ENCODE assay signal across 19 cellular contexts in the genomic region with DNA sequence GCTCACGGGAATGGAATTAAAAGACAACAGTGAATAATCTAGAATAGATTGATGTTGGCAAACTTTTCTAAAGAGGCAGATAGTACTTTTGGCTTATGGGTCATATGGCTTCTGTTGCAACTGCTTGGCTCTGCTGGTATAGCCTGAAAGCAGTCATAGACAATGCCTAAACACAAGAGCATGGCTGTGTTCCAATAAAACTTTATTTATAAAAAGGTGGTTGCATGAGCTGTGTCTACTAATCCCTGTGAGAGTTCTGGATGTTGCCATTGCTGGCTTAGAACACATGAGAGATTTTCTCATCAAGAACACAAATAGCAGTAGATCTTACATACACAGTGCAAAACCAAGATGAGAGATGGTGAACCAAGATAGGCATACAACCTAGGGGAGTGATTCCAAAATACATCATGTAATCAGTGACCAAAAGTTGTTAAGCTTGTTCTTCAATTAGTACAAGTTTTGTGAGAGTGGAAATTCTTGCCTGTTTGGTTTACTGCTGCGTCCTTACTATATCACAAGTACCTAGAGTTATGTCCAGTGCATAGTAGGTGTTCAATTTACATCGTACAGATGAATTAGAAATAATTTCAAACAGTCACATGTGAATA.
DNase-seq lines count a peak whose midpoint lies in the region; ATAC-seq, FAIRE-seq and TF ChIP-seq lines count a peak whose summit lies in the region.
"Had no signal": no experiment of that assay in that cellular context is flagged by ENCODE, and none has a peak within 500 bp of the region (broad histone marks: within the 10 kb centered on the region; RNA-seq: fewer than 3 reads in every experiment).

No MANE protein-coding gene starts in this region.

- FAIRE-seq in D721Med (lab: Jason Lieb, UNC) (peak; percentile 87), GM12878 (lab: Jason Lieb, UNC) (no peak)
- FAIRE-seq: HepG2 had no signal

- no peaks in the 10 kb centered on the region for H3K4me1 ChIP-seq in GM12878 (ENCODE audit: control insufficient read depth, insufficient read depth, low read length)
- no peaks in the 10 kb centered on the region for H3K4me1 ChIP-seq in CD8-positive, alpha-beta memory T cell (ENCODE audit: insufficient read depth, low read length)
- H3K4me1 ChIP-seq: BLaER1 treated with 17β-estradiol and CSF1 and Interleukin-3, amounts not matched to agents 10 nM and 100 nM; HAP-1 had no signal

- no peaks in the 10 kb centered on the region for H3K9me3 ChIP-seq in GM12878 (replicated peaks; ENCODE audit: control insufficient read depth, insufficient read depth, low read length)
- H3K9me3 ChIP-seq in CD8-positive, alpha-beta memory T cell (ENCODE audit: low read length): no peaks in the 10 kb centered on the region
- H3K9me3 ChIP-seq: HAP-1 had no signal

- no peaks in the 10 kb centered on the region for H3K9me3 Mint-ChIP-seq in Calu3 (ENCODE audit: low read depth, unreplicated experiment)
- no peaks in the 10 kb centered on the region for H3K9me3 Mint-ChIP-seq in activated CD8-positive, alpha-beta T cell treated with anti-CD3 and anti-CD28 coated beads, Interleukin-2, amount 10 ng/mL, durations not matched to agents 7 days and 5 days (ENCODE audit: insufficient read depth)
- H3K9me3 Mint-ChIP-seq in CD8-positive, alpha-beta memory T cell: peaks cover 2 to 9% (median 5%) of the 10 kb centered on the region in 5 donors

- H3K4me2 ChIP-seq in GM12878 (ENCODE audit: control insufficient read depth, insufficient read depth): no peak overlapping the region
- H3K4me2 ChIP-seq: BLaER1 treated with 17β-estradiol and CSF1 and Interleukin-3, amounts not matched to agents 10 nM and 100 nM had no signal

- SMC1A ChIA-PET in GM12878 (lab: Charles Lee; ENCODE audit: uncharacterized antibody, unreplicated experiment): interaction anchor here (1.6 kb wide), 1 partner anchor 11 kb away, joined by 3 read pairs; no protein-coding TSS in a partner anchor

- no peaks in the 10 kb centered on the region for H3K36me3 Mint-ChIP-seq in Calu3 (ENCODE audit: insufficient read depth, unreplicated experiment)
- H3K36me3 Mint-ChIP-seq in activated CD8-positive, alpha-beta T cell treated with anti-CD3 and anti-CD28 coated beads, Interleukin-2, amount 10 ng/mL, durations not matched to agents 7 days and 5 days (ENCODE audit: low read depth): no peaks in the 10 kb centered on the region
- H3K36me3 Mint-ChIP-seq in CD8-positive, alpha-beta memory T cell: no peaks in the 10 kb centered on the region
- H3K36me3 Mint-ChIP-seq: CD8-positive, alpha-beta T cell; IgD-negative memory B cell had no signal

- no peaks in the 10 kb centered on the region for H3K27me3 Mint-ChIP-seq in Calu3 (ENCODE audit: unreplicated experiment)
- no peaks in the 10 kb centered on the region for H3K27me3 Mint-ChIP-seq in activated CD8-positive, alpha-beta T cell treated with anti-CD3 and anti-CD28 coated beads, Interleukin-2, amount 10 ng/mL, durations not matched to agents 7 days and 5 days (ENCODE audit: low read depth)
- H3K27me3 Mint-ChIP-seq in CD8-positive, alpha-beta memory T cell: peaks cover 2 to 3% of the 10 kb centered on the region in 2 donors
- H3K27me3 Mint-ChIP-seq: B cell had no signal

- BruUV-seq in GM12878 (replicated peaks; lab: Mats Ljungman, UMichigan): no TSS peak
- no TSS peak for BruUV-seq in Calu3 (replicated peaks; lab: Mats Ljungman, UMichigan)

- TF ChIP-seq CTCF in D721Med (IDR thresholded peaks at IDR 0.05; ENCODE audit: insufficient read depth, missing control alignments) (no peak), GM12878 (IDR thresholded peaks at IDR 0.05 in 2 of 3, conservative IDR thresholded peaks at IDR 0.05 in 1 of 3; ENCODE audit: control insufficient read depth in 2 of 3, extremely low read depth in 1 of 3, insufficient read depth in 1 of 3, low read depth in 3 of 3, low read length in 3 of 3) (no peak), Calu3 (IDR thresholded peaks at IDR 0.05; ENCODE audit: unreplicated experiment) (no peak)

- intact Hi-C loops in GM12878 (cut with micrococcal nuclease; ENCODE audit: unreplicated experiment) (no loop called here), Calu3 (cut with micrococcal nuclease; ENCODE audit: unreplicated experiment) (no loop called here)

- H3K36me3 ChIP-seq in GM12878 (ENCODE audit: control insufficient read depth in 2 of 2, insufficient read depth in 2 of 2, low read length in 1 of 2): no peaks in the 10 kb centered on the region
- no peaks in the 10 kb centered on the region for H3K36me3 ChIP-seq in CD8-positive, alpha-beta memory T cell (ENCODE audit: insufficient read depth, low read length)
- H3K36me3 ChIP-seq: BLaER1 treated with 17β-estradiol and CSF1 and Interleukin-3, amounts not matched to agents 10 nM and 100 nM; HAP-1 had no signal

- ATAC-seq in GM12878: no peak
- ATAC-seq in HG02840 (IDR thresholded peaks at IDR 0.05; ENCODE audit: low FRiP score, unreplicated experiment): no peak
- ATAC-seq in activated CD8-positive, alpha-beta T cell treated with anti-CD3 and anti-CD28 coated beads, Interleukin-2, amount 10 ng/mL, durations not matched to agents 7 days and 5 days: no peak
- ATAC-seq: CD8-positive, alpha-beta T cell; HepG2 had no signal

- no peak overlapping the region for H3K4me3 Mint-ChIP-seq in Calu3 (ENCODE audit: low read depth, unreplicated experiment)
- no peak overlapping the region for H3K4me3 Mint-ChIP-seq in activated CD8-positive, alpha-beta T cell treated with anti-CD3 and anti-CD28 coated beads, Interleukin-2, amount 10 ng/mL, durations not matched to agents 7 days and 5 days
- H3K4me3 Mint-ChIP-seq in CD8-positive, alpha-beta memory T cell: no peak overlapping the region
- H3K4me3 Mint-ChIP-seq: B cell; CD8-positive, alpha-beta T cell; IgD-negative memory B cell had no signal

- DNase-seq in D721Med (ENCODE audit: insufficient read length, low spot score) (no peak), GM12878 (ENCODE audit: low read depth, low spot score) (no peak), epithelial cell of prostate (ENCODE audit: low read depth, low spot score) (peak; percentile 36), Calu3 (no peak)
- DNase-seq in activated CD8-positive, alpha-beta T cell treated with anti-CD3 and anti-CD28 coated beads, Interleukin-2, amount 10 ng/mL, durations not matched to agents 7 days and 5 days: no peak
- no peak for DNase-seq in CD8-positive, alpha-beta memory T cell
- DNase-seq: CD8-positive, alpha-beta T cell; COR-L47; DMS153; DMS79; GF-D8; GM23248; KG1 had no signal

- in situ Hi-C loops in GM12878 (cut with MboI): no loop called here

- H4K20me1 ChIP-seq in GM12878 (ENCODE audit: control insufficient read depth, insufficient read depth): no peaks in the 10 kb centered on the region
- H4K20me1 ChIP-seq: BLaER1 treated with 17β-estradiol and CSF1 and Interleukin-3, amounts not matched to agents 10 nM and 100 nM had no signal

- no peak for TF ChIP-seq RAD21 in GM12878 (IDR thresholded peaks at IDR 0.05; ENCODE audit: insufficient read depth, low read depth, low read length)

- H2AFZ ChIP-seq in GM12878 (ENCODE audit: control insufficient read depth, low read depth, low read length): no peak overlapping the region
- H2AFZ ChIP-seq: GM23248 had no signal

- TF ChIP-seq POLR2A in GM12878 (IDR thresholded peaks at IDR 0.05; ENCODE audit: low read depth, low read length): no peak

- H3K4me3 ChIP-seq in GM12878: no peak overlapping the region
- no peak overlapping the region for H3K4me3 ChIP-seq in CD8-positive, alpha-beta memory T cell (ENCODE audit: low read length)
- H3K4me3 ChIP-seq: BLaER1 treated with 17β-estradiol and CSF1 and Interleukin-3, amounts not matched to agents 10 nM and 100 nM; GM23248; HAP-1 had no signal

- H3K27ac Mint-ChIP-seq in Calu3 (ENCODE audit: unreplicated experiment): no peak overlapping the region
- no peak overlapping the region for H3K27ac Mint-ChIP-seq in activated CD8-positive, alpha-beta T cell treated with anti-CD3 and anti-CD28 coated beads, Interleukin-2, amount 10 ng/mL, durations not matched to agents 7 days and 5 days
- H3K27ac Mint-ChIP-seq in CD8-positive, alpha-beta memory T cell: no peak overlapping the region
- H3K27ac Mint-ChIP-seq: B cell; CD8-positive, alpha-beta T cell; IgD-negative memory B cell had no signal

- no peak overlapping the region for H3K9ac ChIP-seq in GM12878 (ENCODE audit: control insufficient read depth, insufficient read depth, low read length)
- H3K9ac ChIP-seq: BLaER1 treated with 17β-estradiol and CSF1 and Interleukin-3, amounts not matched to agents 10 nM and 100 nM; GM23248 had no signal

- CTCF ChIA-PET in GM12878 (lab: Yijun Ruan, JAX) (no interaction called here), Calu3 (lab: Charles Lee) (no interaction called here)
- CTCF ChIA-PET in activated CD8-positive, alpha-beta T cell treated with anti-CD3 and anti-CD28 coated beads, Interleukin-2, amount 10 ng/mL, durations not matched to agents 7 days and 5 days (lab: Charles Lee): no interaction called here
- CTCF ChIA-PET in CD8-positive, alpha-beta memory T cell (lab: Charles Lee): no interaction called here

- WGBS in GM12878 (ENCODE audit: insufficient coverage, insufficient replicate concordance, low lambda C conversion rate, missing lambda C conversion rate): 5% methylated on average over 3 of the region's 3 CpGs

- no peak for TF ChIP-seq EP300 in GM12878 (IDR thresholded peaks at IDR 0.05; ENCODE audit: borderline replicate concordance in 1 of 2, control insufficient read depth in 1 of 2, low read depth in 2 of 2, low read length in 2 of 2)

- H3K27me3 ChIP-seq in GM12878 (replicated peaks in 1 of 2; ENCODE audit: control insufficient read depth in 2 of 2, insufficient read depth in 2 of 2, low read length in 1 of 2): no peaks in the 10 kb centered on the region
- H3K27me3 ChIP-seq in CD8-positive, alpha-beta memory T cell (ENCODE audit: insufficient read depth, low read length, poor library complexity, severe bottlenecking): no peaks in the 10 kb centered on the region
- H3K27me3 ChIP-seq: BLaER1 treated with 17β-estradiol and CSF1 and Interleukin-3, amounts not matched to agents 10 nM and 100 nM had no signal

- no peak overlapping the region for H3K27ac ChIP-seq in GM12878 (ENCODE audit: control insufficient read depth, insufficient read depth)
- no peak overlapping the region for H3K27ac ChIP-seq in epithelial cell of prostate
- no peak overlapping the region for H3K27ac ChIP-seq in CD8-positive, alpha-beta memory T cell (ENCODE audit: low read depth, low read length)
- H3K27ac ChIP-seq: BLaER1 treated with 17β-estradiol and CSF1 and Interleukin-3, amounts not matched to agents 10 nM and 100 nM; GM23248 had no signal

- no peaks in the 10 kb centered on the region for H3K79me2 ChIP-seq in GM12878 (ENCODE audit: control insufficient read depth, insufficient read depth, low read length)

- POLR2A ChIA-PET in GM12878 (lab: Charles Lee): no interaction called here
- POLR2A ChIA-PET in activated CD8-positive, alpha-beta T cell treated with anti-CD3 and anti-CD28 coated beads, Interleukin-2, amount 10 ng/mL, durations not matched to agents 7 days and 5 days (lab: Charles Lee): no interaction called here
- POLR2A ChIA-PET in CD8-positive, alpha-beta memory T cell (lab: Charles Lee): no interaction called here

- RAD21 ChIA-PET in GM12878 (lab: Charles Lee; ENCODE audit: unreplicated experiment): no interaction called here

- H3K4me1 Mint-ChIP-seq in Calu3 (ENCODE audit: low read depth, unreplicated experiment): no peaks in the 10 kb centered on the region
- no peaks in the 10 kb centered on the region for H3K4me1 Mint-ChIP-seq in activated CD8-positive, alpha-beta T cell treated with anti-CD3 and anti-CD28 coated beads, Interleukin-2, amount 10 ng/mL, durations not matched to agents 7 days and 5 days (ENCODE audit: low read depth)
- H3K4me1 Mint-ChIP-seq in CD8-positive, alpha-beta memory T cell: no peaks in the 10 kb centered on the region
- H3K4me1 Mint-ChIP-seq: B cell, IgD-negative memory B cell had no signal
